ENCODE assay signal across 1 cellular context in the genomic region with DNA sequence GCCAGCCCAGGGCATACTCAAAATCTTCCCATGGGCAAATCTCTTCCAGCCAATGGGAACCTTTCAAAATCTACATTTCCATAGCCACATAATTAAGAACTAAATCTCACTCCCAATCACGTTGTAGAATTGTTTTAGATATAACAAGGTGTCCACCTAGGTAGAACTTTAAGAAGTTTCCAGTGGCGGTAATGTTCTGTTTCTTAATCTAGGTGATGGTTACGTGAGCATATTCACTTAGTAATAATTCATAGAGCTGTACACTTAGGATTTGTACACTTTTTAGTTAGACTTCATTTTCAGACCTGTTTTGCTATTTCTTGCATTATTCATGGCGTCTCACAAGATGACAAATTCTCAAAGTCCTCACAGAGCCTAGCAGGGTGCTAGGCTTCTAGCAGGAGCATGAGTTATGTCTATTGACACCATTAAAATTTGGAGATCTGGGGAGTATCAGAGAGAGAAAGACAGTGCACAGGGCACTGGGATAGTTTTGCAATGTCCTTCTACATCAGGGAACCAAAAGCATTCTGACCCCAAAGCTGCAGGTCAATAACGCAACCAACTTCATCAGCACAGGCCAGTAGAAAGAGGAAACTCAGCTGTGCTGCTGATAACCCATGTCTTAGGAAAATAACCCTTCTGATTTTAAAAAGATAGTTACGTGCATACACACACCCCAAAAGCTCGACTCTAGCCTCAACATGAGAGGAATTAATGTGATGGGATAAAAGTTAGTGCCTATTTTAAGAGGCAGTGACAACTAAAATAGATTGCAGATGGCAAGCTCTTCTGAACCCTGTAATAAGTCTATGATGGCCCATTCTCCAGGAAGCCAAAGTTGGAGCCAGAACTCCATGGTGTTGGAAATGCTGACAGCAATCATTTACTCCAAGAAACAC.
TF ChIP-seq lines count a peak whose summit lies in the region.

No MANE protein-coding gene starts in this region.

TF ChIP-seq in A549, 52 proteins besides CTCF, POLR2A, EP300 and RAD21 (continued from another document):
- TF ChIP-seq KDM5A (IDR thresholded peaks at IDR 0.05) = no peak
- no peak for TF ChIP-seq PHF8 (IDR thresholded peaks at IDR 0.05; ENCODE audit: borderline replicate concordance, low read depth)
- TF ChIP-seq ZFP36 (IDR thresholded peaks at IDR 0.05; ENCODE audit: borderline replicate concordance, partially characterized antibody) = no peak
- TF ChIP-seq ZC3H11A (IDR thresholded peaks at IDR 0.05) = no peak
- no peak for TF ChIP-seq MAX (IDR thresholded peaks at IDR 0.05)
- TF ChIP-seq HEYL (CRISPR knock-in tag; IDR thresholded peaks at IDR 0.05) = no peak
- TF ChIP-seq TP53 (CRISPR knock-in tag; IDR thresholded peaks at IDR 0.05) = no peak
- TF ChIP-seq HDAC2 (IDR thresholded peaks at IDR 0.05) = no peak
- no peak for TF ChIP-seq JUNB (IDR thresholded peaks at IDR 0.05)
- TF ChIP-seq POLR2AphosphoS2 (conservative IDR thresholded peaks at IDR 0.05; ENCODE audit: low read length) = no peak
- no peak for TF ChIP-seq EHF (CRISPR knock-in tag; IDR thresholded peaks at IDR 0.05)
- TF ChIP-seq, protein P1, sequence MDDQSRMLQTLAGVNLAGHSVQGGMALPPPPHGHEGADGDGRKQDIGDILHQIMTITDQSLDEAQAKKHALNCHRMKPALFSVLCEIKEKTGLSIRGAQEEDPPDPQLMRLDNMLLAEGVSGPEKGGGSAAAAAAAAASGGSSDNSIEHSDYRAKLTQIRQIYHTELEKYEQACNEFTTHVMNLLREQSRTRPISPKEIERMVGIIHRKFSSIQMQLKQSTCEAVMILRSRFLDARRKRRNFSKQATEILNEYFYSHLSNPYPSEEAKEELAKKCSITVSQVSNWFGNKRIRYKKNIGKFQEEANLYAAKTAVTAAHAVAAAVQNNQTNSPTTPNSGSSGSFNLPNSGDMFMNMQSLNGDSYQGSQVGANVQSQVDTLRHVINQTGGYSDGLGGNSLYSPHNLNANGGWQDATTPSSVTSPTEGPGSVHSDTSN (IDR thresholded peaks at IDR 0.05) = no peak
- TF ChIP-seq, protein P2, sequence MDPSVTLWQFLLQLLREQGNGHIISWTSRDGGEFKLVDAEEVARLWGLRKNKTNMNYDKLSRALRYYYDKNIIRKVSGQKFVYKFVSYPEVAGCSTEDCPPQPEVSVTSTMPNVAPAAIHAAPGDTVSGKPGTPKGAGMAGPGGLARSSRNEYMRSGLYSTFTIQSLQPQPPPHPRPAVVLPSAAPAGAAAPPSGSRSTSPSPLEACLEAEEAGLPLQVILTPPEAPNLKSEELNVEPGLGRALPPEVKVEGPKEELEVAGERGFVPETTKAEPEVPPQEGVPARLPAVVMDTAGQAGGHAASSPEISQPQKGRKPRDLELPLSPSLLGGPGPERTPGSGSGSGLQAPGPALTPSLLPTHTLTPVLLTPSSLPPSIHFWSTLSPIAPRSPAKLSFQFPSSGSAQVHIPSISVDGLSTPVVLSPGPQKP (IDR thresholded peaks at IDR 0.05; ENCODE audit: low read depth, low read length) = no peak
